ENCODE assay signal across 28 cellular contexts in genomic region chr1:184373155-184373554, GRCh38.
"Had no signal": no experiment of that assay in that cellular context is flagged by ENCODE, and none has a peak within 500 bp of the region (broad histone marks: within the 10 kb centered on the region; RNA-seq: fewer than 3 reads in every experiment).

No MANE protein-coding gene starts in this region.

- H3K4me1 ChIP-seq: ascending aorta, body of pancreas had no signal

- DNase-seq: activated B cell treated with CpG ODN at 0.5 μM for 24 hours; activated CD4-positive, alpha-beta T cell treated with anti-CD3 and anti-CD28 coated beads for 1 hour; activated CD4-positive, alpha-beta T cell treated with anti-CD3 and anti-CD28 coated beads, Interleukin-2, amount 10 ng/mL, durations not matched to agents 24 days and 14 days; activated CD4-positive, alpha-beta T cell treated with anti-CD3 and anti-CD28 coated beads, Interleukin-2, amount 50 U/mL, for 48 hours; activated CD8-positive, alpha-beta memory T cell treated with anti-CD3 and anti-CD28 coated beads, Interleukin-2, amount 10 ng/mL, durations not matched to agents 7 days and 5 days; activated effector memory CD4-positive, alpha-beta T cell treated with anti-CD3 and anti-CD28 coated beads, Interleukin-2, amount 50 U/mL, for 16 hours; activated naive CD4-positive, alpha-beta T cell treated with Interleukin-2 at 50 U/mL for 16 hours; activated naive CD8-positive, alpha-beta T cell treated with anti-CD3 and anti-CD28 coated beads, Interleukin-2, amount 50 U/mL, for 24 hours; activated T-cell treated with anti-CD3 and anti-CD28 coated beads, Interleukin-2, amount 50 U/mL, for 24 hours; amniotic stem cell; body of pancreas; Karpas-422; MM.1S; NCI-H1105 treated with DMSO at 0.1 percent for 48 hours; NCI-H1436 treated with DMSO at 0.1 percent for 48 hours; NCI-H187 treated with DMSO at 0.1 percent for 48 hours; NCI-H2081 treated with DMSO at 0.1 percent for 48 hours; NCI-H446; NCI-H524; NK-92 treated with Interleukin-12 subunit alpha and Interleukin-12 subunit beta, amount 100 ng/mL, for 24 hours; OCI-M1; RPMI8226; SW 1271 had no signal

- H3K36me3 ChIP-seq: ascending aorta had no signal

- H3K4me3 ChIP-seq: ascending aorta, body of pancreas, K562 had no signal

- H3K27me3 ChIP-seq: ascending aorta, body of pancreas had no signal

- H3K27ac ChIP-seq: ascending aorta, body of pancreas had no signal

- ATAC-seq: activated CD8-positive, alpha-beta memory T cell treated with anti-CD3 and anti-CD28 coated beads, Interleukin-2, amount 10 ng/mL, durations not matched to agents 7 days and 5 days; activated naive CD4-positive, alpha-beta T cell treated with anti-CD3 and anti-CD28 coated beads, Interleukin-2, amount 50 U/mL, for 72 hours; activated naive CD8-positive, alpha-beta T cell treated with anti-CD3 and anti-CD28 coated beads, Interleukin-2, amount 50 U/mL, for 24 hours; body of pancreas; K562; Panc1; SK-N-SH treated with all-trans-retinoic acid at 6 μM for 48 hours had no signal

- H3K9me3 ChIP-seq: ascending aorta, body of pancreas had no signal
